In the genomic region with DNA sequence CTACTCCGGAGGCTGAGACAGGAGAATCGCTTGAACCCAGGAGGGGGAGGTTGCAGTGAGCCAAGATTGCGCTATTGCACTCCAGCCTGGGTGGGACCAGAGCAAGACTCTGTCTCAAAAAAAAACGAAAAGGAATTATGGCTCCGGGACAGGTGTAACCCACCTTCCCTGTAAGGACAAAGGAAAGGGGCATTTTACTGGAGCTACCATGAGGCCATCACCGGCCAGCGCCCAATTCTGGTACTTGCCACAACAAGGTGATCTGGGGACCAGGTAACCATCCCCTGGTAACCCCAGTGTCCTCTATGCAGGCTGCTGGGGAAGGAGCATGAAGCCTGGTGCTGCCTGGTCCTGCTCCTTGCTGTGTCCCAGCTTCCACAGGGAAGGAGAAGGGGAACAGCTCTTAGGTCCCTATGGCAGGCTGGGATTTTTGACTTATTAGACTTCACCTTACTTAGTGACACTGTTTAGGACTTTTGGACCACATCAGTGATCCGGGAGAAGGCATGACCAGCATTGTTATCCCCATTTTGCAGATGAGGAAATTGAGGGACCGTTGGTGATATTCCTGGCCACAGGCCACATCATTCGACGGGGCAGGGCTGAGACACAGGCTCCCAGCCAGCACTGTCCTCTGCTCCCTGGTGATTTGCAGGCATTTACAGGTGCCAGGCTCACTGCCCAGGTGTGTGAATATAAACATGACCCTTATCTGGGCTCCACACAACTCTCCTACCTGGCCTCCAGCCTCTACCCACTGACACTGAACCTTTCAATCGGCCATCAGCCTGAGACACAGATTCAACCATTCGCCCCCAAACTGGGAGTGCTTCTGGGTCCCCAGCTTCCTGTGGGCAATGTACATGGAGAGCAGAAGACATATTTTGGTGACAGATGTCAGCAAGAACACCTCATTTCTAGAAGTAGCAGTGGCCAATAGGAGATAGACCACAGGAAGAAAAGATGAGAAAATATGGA, we compare ENCODE assay signal across 13 cellular contexts. TPM values are rescaled to one million over a fixed set of nuclear protein-coding genes. Genes with fewer than 3 reads are reported as not detected.
"Had no signal": no experiment of that assay in that cellular context is flagged by ENCODE, and none has a peak within 500 bp of the region (broad histone marks: within the 10 kb centered on the region; RNA-seq: fewer than 3 reads in every experiment).

No MANE protein-coding gene starts in this region.

- ATAC-seq: effector memory CD8-positive, alpha-beta T cell; gastrocnemius medialis; left ventricle myocardium superior; naive thymus-derived CD4-positive, alpha-beta T cell; right cardiac atrium had no signal

- DNase-seq: effector memory CD8-positive, alpha-beta T cell; gastrocnemius medialis; islet precursor cell; left ventricle myocardium superior; mesenchymal stem cell; naive thymus-derived CD4-positive, alpha-beta T cell; nephron progenitor cell; posterior cingulate gyrus; right cardiac atrium; small intestine; stimulated activated CD4-positive, alpha-beta T cell treated with anti-CD3 and anti-CD28 coated beads, Interleukin-12 subunit alpha, Interleukin-12 subunit beta, amount 100 ng/mL, for 4 hours; stimulated activated naive CD4-positive, alpha-beta T cell had no signal

RNA-seq across cellular contexts. Expression of a gene that starts 26.5 kb away (rescaled TPM):
- total RNA-seq: fibroblast of villous mesenchyme had no signal
